ENCODE assay signal across 14 cellular contexts in the genomic region with DNA sequence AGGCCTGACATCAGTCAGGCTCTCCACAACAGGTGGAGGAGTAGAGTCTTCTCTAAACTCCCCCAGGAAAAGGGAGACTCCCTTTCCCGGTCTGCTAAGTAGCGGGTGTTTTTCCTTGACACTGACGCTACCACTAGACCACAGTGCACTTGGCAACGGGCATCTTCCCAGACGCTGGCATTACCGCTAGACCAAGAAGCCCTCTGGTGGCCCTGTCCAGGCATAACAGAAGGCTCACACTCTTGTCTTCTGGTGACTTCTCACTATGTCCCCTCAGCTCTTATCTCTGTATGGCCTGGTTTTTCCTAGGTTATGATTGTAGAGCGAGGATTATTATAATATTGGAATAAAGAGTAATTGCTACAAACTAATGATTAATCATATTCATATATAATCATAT. TPM values are rescaled to one million over a fixed set of nuclear protein-coding genes. Genes with fewer than 3 reads are reported as not detected.
"Had no signal": no experiment of that assay in that cellular context is flagged by ENCODE, and none has a peak within 500 bp of the region (broad histone marks: within the 10 kb centered on the region; RNA-seq: fewer than 3 reads in every experiment).

No MANE protein-coding gene starts in this region.

RNA-seq across cellular contexts. Expression of gene PPP4R3C, which starts 20.7 kb away (rescaled TPM):
- total RNA-seq: endothelial cell of umbilical vein; frontal cortex; glomerular endothelial cell; heart left ventricle; liver; lung microvascular endothelial cell; mesenteric fat pad; naive thymus-derived CD4-positive, alpha-beta T cell; osteoblast; psoas muscle; right lobe of liver; suprapubic skin; thyroid gland had no signal
- polyA plus RNA-seq: endothelial cell of umbilical vein; esophagus; heart left ventricle; liver; naive thymus-derived CD4-positive, alpha-beta T cell; psoas muscle had no signal
